Comparison of ENCODE assay signal across 8 cellular contexts in genomic region chr5:132411382-132411925, GRCh38. TPM values are rescaled to one million over a fixed set of nuclear protein-coding genes. Genes with fewer than 3 reads are reported as not detected.
DNase-seq lines count a peak whose midpoint lies in the region; ATAC-seq and TF ChIP-seq lines count a peak whose summit lies in the region.

No MANE protein-coding gene starts in this region.

- H2AFZ ChIP-seq in parathyroid adenoma, result peak overlapping the region; percentile 88

- H3K9me3 Mint-ChIP-seq in activated CD4-positive, alpha-beta memory T cell treated with anti-CD3 and anti-CD28 coated beads, Interleukin-2, amount 10 ng/mL, durations not matched to agents 7 days and 5 days, result peaks cover 2% of the 10 kb centered on the region

- peak; percentile 54 for DNase-seq in G401 (ENCODE audit: low spot score)
- peak; percentile 58 for DNase-seq in activated CD4-positive, alpha-beta memory T cell treated with anti-CD3 and anti-CD28 coated beads, Interleukin-2, amount 10 ng/mL, durations not matched to agents 7 days and 5 days
- no peak for DNase-seq in fibroblast of the aortic adventitia (ENCODE audit: low read depth)
- no peak for DNase-seq in GM20000 (ENCODE audit: low spot score)
- no peak for DNase-seq in GM13976 (ENCODE audit: low spot score)
- DNase-seq in NCI-H146 treated with DMSO at 0.1 percent for 48 hours (lab: John Stamatoyannopoulos, UW; ENCODE audit: unreplicated experiment), result no peak

- peak overlapping the region; percentile 99 for H3K27ac Mint-ChIP-seq in activated CD4-positive, alpha-beta memory T cell treated with anti-CD3 and anti-CD28 coated beads, Interleukin-2, amount 10 ng/mL, durations not matched to agents 7 days and 5 days

- H3K4me1 ChIP-seq in parathyroid adenoma, result peaks cover 42% of the 10 kb centered on the region

- peaks cover 53% of the 10 kb centered on the region for H3K36me3 Mint-ChIP-seq in activated CD4-positive, alpha-beta memory T cell treated with anti-CD3 and anti-CD28 coated beads, Interleukin-2, amount 10 ng/mL, durations not matched to agents 7 days and 5 days (ENCODE audit: low read depth)

- no peaks in the 10 kb centered on the region for H3K9me3 ChIP-seq in parathyroid adenoma (ENCODE audit: control insufficient read depth, low read length)

- H3K4me2 ChIP-seq in parathyroid adenoma (ENCODE audit: low read length), result peak overlapping the region; percentile 92

- H3K4me3 Mint-ChIP-seq in activated CD4-positive, alpha-beta memory T cell treated with anti-CD3 and anti-CD28 coated beads, Interleukin-2, amount 10 ng/mL, durations not matched to agents 7 days and 5 days, result peak overlapping the region; percentile 95

- peak overlapping the region; percentile 98 for H3K27ac ChIP-seq in parathyroid adenoma

- peaks cover 5% of the 10 kb centered on the region for H3K79me2 ChIP-seq in parathyroid adenoma

- ATAC-seq in HG03066 (IDR thresholded peaks at IDR 0.05; ENCODE audit: low read depth, unreplicated experiment), result peak; percentile 1

- H3K9ac ChIP-seq in parathyroid adenoma, result peak overlapping the region; percentile 87

- no peaks in the 10 kb centered on the region for H3K36me3 ChIP-seq in parathyroid adenoma (ENCODE audit: control insufficient read depth, insufficient read depth, low read length)

- TF ChIP-seq CTCF in fibroblast of the aortic adventitia (IDR thresholded peaks at IDR 0.05; ENCODE audit: insufficient read depth, low read length) (no peak), parathyroid adenoma (IDR thresholded peaks at IDR 0.05) (no peak), GM20000 (IDR thresholded peaks at IDR 0.05; ENCODE audit: extremely low read depth, missing control alignments) (no peak), GM13976 (IDR thresholded peaks at IDR 0.05; ENCODE audit: borderline replicate concordance, control extremely low read depth, extremely low read depth, insufficient read depth, missing control alignments) (no peak)

- no peaks in the 10 kb centered on the region for H3K27me3 ChIP-seq in parathyroid adenoma (ENCODE audit: control insufficient read depth, insufficient read depth, low read length)

- H3K4me3 ChIP-seq in fibroblast of the aortic adventitia (ENCODE audit: low read depth, low read length) (peak overlapping the region; percentile 84), parathyroid adenoma (ENCODE audit: low read depth, low read length) (peak overlapping the region; percentile 65)

- no peaks in the 10 kb centered on the region for H3K27me3 Mint-ChIP-seq in activated CD4-positive, alpha-beta memory T cell treated with anti-CD3 and anti-CD28 coated beads, Interleukin-2, amount 10 ng/mL, durations not matched to agents 7 days and 5 days

- POLR2A ChIA-PET in activated CD4-positive, alpha-beta memory T cell treated with anti-CD3 and anti-CD28 coated beads, Interleukin-2, amount 10 ng/mL, durations not matched to agents 7 days and 5 days (lab: Charles Lee), result interaction anchor here (0.6 to 8.2 kb wide), 21 partner anchors 9 to 454 kb away, joined by 3 to 399 read pairs (median 7); partner anchors contain the start of genes IRF1, RAD50 and SEPTIN8

- CTCF ChIA-PET in activated CD4-positive, alpha-beta memory T cell treated with anti-CD3 and anti-CD28 coated beads, Interleukin-2, amount 10 ng/mL, durations not matched to agents 7 days and 5 days (lab: Charles Lee), result interaction anchor here (0.6 to 3.9 kb wide), 22 partner anchors 9 to 644 kb away, joined by 3 to 47 read pairs (median 4); partner anchors contain the start of gene IRF1

- in situ Hi-C loops in G401 (cut with HindIII; ENCODE audit: low sequenced_read_pairs), result no loop called here
- in situ Hi-C loops in GM13976 (cut with MboI; ENCODE audit: low sequenced_read_pairs, unreplicated experiment), result no loop called here

- H3K4me1 Mint-ChIP-seq in activated CD4-positive, alpha-beta memory T cell treated with anti-CD3 and anti-CD28 coated beads, Interleukin-2, amount 10 ng/mL, durations not matched to agents 7 days and 5 days, result peaks cover 60% of the 10 kb centered on the region

RNA-seq across cellular contexts. Expression of gene SLC22A5, which starts 41.9 kb away (rescaled TPM):
- 5.3 and 5.4 TPM in 2 replicates for total RNA-seq in G401 (2014; rRNA removed; shearing (Covaris generic))
- total RNA-seq in activated CD4-positive, alpha-beta memory T cell treated with anti-CD3 and anti-CD28 coated beads, Interleukin-2, amount 10 ng/mL, durations not matched to agents 7 days and 5 days, result 1 to 10 TPM; 2.7 to 3.3 TPM
- total RNA-seq in fibroblast of the aortic adventitia (ENCODE audit: low replicate concordance), result 6.5 TPM in 2 replicates

Comparison
In these comparisons a context has a peak if more than half of its experiments do, and no peak if none do; other contexts are left out.
1. DNase-seq: peak in G401 (single experiment) and activated CD4-positive, alpha-beta memory T cell treated with anti-CD3 and anti-CD28 coated beads, Interleukin-2, amount 10 ng/mL, durations not matched to agents 7 days and 5 days (single experiment); none in fibroblast of the aortic adventitia (single experiment), GM20000 (single experiment), GM13976 (single experiment) and NCI-H146 treated with DMSO at 0.1 percent for 48 hours (single experiment).